ENCODE assay signal across 20 cellular contexts in the genomic region with DNA sequence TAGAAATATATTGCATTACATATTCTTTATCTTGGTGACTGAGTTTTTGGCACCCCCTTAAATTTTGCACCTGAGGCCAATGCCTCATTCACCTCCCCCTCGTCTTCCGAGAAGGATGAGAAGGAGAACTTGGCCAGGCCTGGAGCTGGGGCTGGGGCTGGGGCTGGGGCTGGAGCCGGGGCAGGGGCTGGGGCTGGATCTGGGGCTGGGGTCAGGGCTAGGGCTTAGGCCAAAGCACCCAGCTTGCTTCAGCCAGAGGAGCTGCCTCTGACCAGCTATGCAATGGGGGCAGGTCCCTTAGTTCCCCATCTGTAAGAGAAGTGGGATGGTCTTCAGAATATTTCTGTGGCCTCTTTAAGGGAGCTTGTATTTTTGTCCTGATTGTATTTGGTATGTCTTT. TPM values are rescaled to one million over a fixed set of nuclear protein-coding genes. Genes with fewer than 3 reads are reported as not detected.
DNase-seq lines count a peak whose midpoint lies in the region; ATAC-seq, FAIRE-seq and TF ChIP-seq lines count a peak whose summit lies in the region.
"Had no signal": no experiment of that assay in that cellular context is flagged by ENCODE, and none has a peak within 500 bp of the region (broad histone marks: within the 10 kb centered on the region; RNA-seq: fewer than 3 reads in every experiment).

No MANE protein-coding gene starts in this region.

- H3K36me3 Mint-ChIP-seq in Calu3 (ENCODE audit: insufficient read depth, unreplicated experiment): peaks cover 19% of the 10 kb centered on the region

- H3K27me3 ChIP-seq in left ventricle myocardium inferior (ENCODE audit: low read depth): peaks cover 41% of the 10 kb centered on the region
- peaks cover 61% of the 10 kb centered on the region for H3K27me3 ChIP-seq in foreskin keratinocyte
- H3K27me3 ChIP-seq: BLaER1 had no signal

- TF ChIP-seq POLR2A in GM18505 (IDR thresholded peaks at IDR 0.05; ENCODE audit: borderline replicate concordance, extremely low read depth, insufficient read depth, insufficient read length): no peak

- intact Hi-C loops in Right ventricle myocardium superior (cut with DNase I): no loop called here
- intact Hi-C loops in left ventricle myocardium inferior (cut with micrococcal nuclease): no loop called here
- intact Hi-C loops in kidney (cut with DNase I): no loop called here
- intact Hi-C loops in posterior vena cava (cut with DNase I): no loop called here
- intact Hi-C loops in Calu3 (cut with micrococcal nuclease; ENCODE audit: unreplicated experiment): no loop called here

- no peak overlapping the region for H3K9ac ChIP-seq in kidney (ENCODE audit: low read length in 2 of 2)
- H3K9ac ChIP-seq: BLaER1 had no signal

- no TSS peak for BruUV-seq in Calu3 (replicated peaks; lab: Mats Ljungman, UMichigan)

- H3K4me1 ChIP-seq in left ventricle myocardium inferior (peaks cover 26% of the 10 kb centered on the region), kidney (ENCODE audit: control insufficient read depth in 1 of 2, insufficient read depth in 1 of 2, low read depth in 1 of 2, low read length in 2 of 2) (peaks cover 0 to 3% of the 10 kb centered on the region in 2 donors), foreskin keratinocyte (no peaks in the 10 kb centered on the region)

- DNase-seq in Right ventricle myocardium superior (peak; percentile 11), left ventricle myocardium inferior (no peak), kidney (peak; percentile 43), posterior vena cava (ENCODE audit: low spot score) (peak; percentile 41), foreskin keratinocyte (no peak), Calu3 (no peak)
- DNase-seq: CD4-positive, CD25-positive, alpha-beta regulatory T cell; CD8-positive, alpha-beta memory T cell; DMS53; DMS79 treated with DMSO at 0.1 percent for 48 hours; GF-D8; GOT3; H7; HCEC 1CT had no signal

- no peaks in the 10 kb centered on the region for H3K4me1 Mint-ChIP-seq in Calu3 (ENCODE audit: low read depth, unreplicated experiment)

- H3K27ac ChIP-seq in left ventricle myocardium inferior (replicated peaks) (no peak overlapping the region), kidney (ENCODE audit: low read depth in 2 of 2, low read length in 2 of 2) (no peak overlapping the region), foreskin keratinocyte (no peak overlapping the region)
- H3K27ac ChIP-seq: 22Rv1, BLaER1, C4-2B had no signal

- peaks cover 71% of the 10 kb centered on the region for H3K27me3 Mint-ChIP-seq in Calu3 (ENCODE audit: unreplicated experiment)

- no peak overlapping the region for H3K27ac Mint-ChIP-seq in Calu3 (ENCODE audit: unreplicated experiment)

- no peak overlapping the region for H3K4me3 Mint-ChIP-seq in Calu3 (ENCODE audit: low read depth, unreplicated experiment)

- CTCF ChIA-PET in Calu3 (lab: Charles Lee): no interaction called here

- H3K36me3 ChIP-seq in left ventricle myocardium inferior: no peaks in the 10 kb centered on the region
- no peaks in the 10 kb centered on the region for H3K36me3 ChIP-seq in kidney (ENCODE audit: control insufficient read depth in 1 of 2, insufficient read depth in 2 of 2, low read length in 2 of 2)
- H3K36me3 ChIP-seq: BLaER1 had no signal

- no peaks in the 10 kb centered on the region for H3K9me3 Mint-ChIP-seq in Calu3 (ENCODE audit: low read depth, unreplicated experiment)
- H3K9me3 Mint-ChIP-seq: CD4-positive, CD25-positive, alpha-beta regulatory T cell; CD8-positive, alpha-beta memory T cell had no signal

- H3K9me3 ChIP-seq in left ventricle myocardium inferior (replicated peaks): no peaks in the 10 kb centered on the region
- no peaks in the 10 kb centered on the region for H3K9me3 ChIP-seq in kidney (ENCODE audit: control insufficient read depth in 1 of 2, low read length in 2 of 2)
- H3K9me3 ChIP-seq: BLaER1 had no signal

- no peak for FAIRE-seq in kidney (lab: Jason Lieb, UNC)
- FAIRE-seq: A204.1, GM12891 had no signal

- ATAC-seq in Right ventricle myocardium superior (ENCODE audit: poor library complexity) (no peak), foreskin keratinocyte (no peak), GM18505 (IDR thresholded peaks at IDR 0.05; ENCODE audit: unreplicated experiment) (no peak)

- TF ChIP-seq CTCF in left ventricle myocardium inferior (IDR thresholded peaks at IDR 0.05; ENCODE audit: borderline replicate concordance): no peak
- TF ChIP-seq CTCF in kidney (IDR thresholded peaks at IDR 0.05; ENCODE audit: borderline replicate concordance, extremely low read depth, insufficient read depth): no peak
- no peak for TF ChIP-seq CTCF in foreskin keratinocyte (conservative IDR thresholded peaks at IDR 0.05)
- TF ChIP-seq CTCF in Calu3 (IDR thresholded peaks at IDR 0.05; ENCODE audit: unreplicated experiment): no peak

- no peak overlapping the region for H3K4me3 ChIP-seq in left ventricle myocardium inferior
- H3K4me3 ChIP-seq in kidney (ENCODE audit: low read length in 2 of 2): no peak overlapping the region
- H3K4me3 ChIP-seq: BLaER1 had no signal

RNA-seq across cellular contexts. Expression of gene PRKAG2, which starts 3.8 kb away (rescaled TPM):
- total RNA-seq in Right ventricle myocardium superior: 120 TPM
- total RNA-seq in left ventricle myocardium inferior: 130 TPM
- 40.7 TPM for total RNA-seq in kidney
- 40.9 TPM for polyA plus RNA-seq in kidney (ENCODE audit: insufficient read depth, low read depth, low replicate concordance)
- 10 to 100 TPM; 91.8 to 94.2 TPM for total RNA-seq in posterior vena cava
- 27.1 and 31.6 TPM in 2 replicates for total RNA-seq in foreskin keratinocyte
- polyA plus RNA-seq in foreskin keratinocyte: 18.4 and 22.3 TPM in 2 replicates
- total RNA-seq in Calu3 (2022): 22.4 and 22.6 TPM in 2 replicates

Comparison
In these comparisons a context has a peak if more than half of its experiments do, and no peak if none do; other contexts are left out.
1. DNase-seq: peak in Right ventricle myocardium superior (single experiment), kidney (single experiment) and posterior vena cava (single experiment); none in left ventricle myocardium inferior (single experiment), foreskin keratinocyte (0 of 2) and Calu3 (single experiment).